Comparison of ENCODE assay signal across 26 cellular contexts in genomic region chr13:73193541-73193940, GRCh38.
"Had no signal": no experiment of that assay in that cellular context is flagged by ENCODE, and none has a peak within 500 bp of the region (broad histone marks: within the 10 kb centered on the region; RNA-seq: fewer than 3 reads in every experiment).

No MANE protein-coding gene starts in this region.

- DNase-seq: effector CD8-positive, alpha-beta T cell; foreskin melanocyte; glutamatergic neuron; heart right ventricle; hypothalamus; immature natural killer cell; islet precursor cell; kidney glomerular epithelial cell; naive thymus-derived CD4-positive, alpha-beta T cell; nucleus accumbens; stimulated activated CD4-positive, alpha-beta T cell treated with anti-CD3 and anti-CD28 coated beads, Interleukin-2, amount 100 ng/mL, for 24 hours; stimulated activated CD4-positive, alpha-beta T cell treated with anti-CD3 and anti-CD28 coated beads, Interleukin-4, amount 100 ng/mL, for 24 hours; stimulated activated naive CD8-positive, alpha-beta T cell treated with anti-CD3 and anti-CD28 coated beads, Interleukin-15, Interleukin-2, amounts not matched to agents 100 U/mL and 50 U/mL, for 24 hours had no signal

- H3K4me1 Mint-ChIP-seq: immature natural killer cell; memory B cell; stimulated activated memory B cell treated with anti-CD40 and anti-IgM and Interleukin-4, amounts not matched to agents 10 μg/mL and 1 μg/mL and 100 μg/mL, for 72 hours had no signal

- H3K36me3 ChIP-seq: esophagus muscularis mucosa, heart right ventricle, prostate gland, right atrium auricular region, thoracic aorta, tibial nerve, vagina had no signal

- H3K4me3 ChIP-seq: esophagus muscularis mucosa, heart right ventricle, lung, mucosa of descending colon, prostate gland, right atrium auricular region, thoracic aorta, tibial nerve, vagina had no signal

- ATAC-seq: heart right ventricle; naive thymus-derived CD4-positive, alpha-beta T cell; sciatic nerve; stimulated activated memory B cell treated with anti-CD40 and anti-IgM and Interleukin-4, amounts not matched to agents 10 μg/mL and 1 μg/mL and 100 μg/mL, for 72 hours; stimulated activated naive CD8-positive, alpha-beta T cell treated with anti-CD3 and anti-CD28 coated beads, Interleukin-15, Interleukin-2, amounts not matched to agents 100 U/mL and 50 U/mL, for 24 hours had no signal

- H3K9me3 Mint-ChIP-seq: dendritic cell treated with granulocyte-macrophage colony-stimulating factor and Interleukin-4, amounts not matched to agents 40 ng/mL and 50 ng/mL, for 4 days; nephron had no signal

- H3K9me3 ChIP-seq: esophagus muscularis mucosa, heart right ventricle, mucosa of descending colon, prostate gland, right atrium auricular region, thoracic aorta, tibial nerve, vagina had no signal

- H3K36me3 Mint-ChIP-seq: immature natural killer cell; memory B cell; naive thymus-derived CD4-positive, alpha-beta T cell; stimulated activated memory B cell treated with anti-CD40 and anti-IgM and Interleukin-4, amounts not matched to agents 10 μg/mL and 1 μg/mL and 100 μg/mL, for 72 hours had no signal

- H3K27me3 Mint-ChIP-seq: dendritic cell treated with granulocyte-macrophage colony-stimulating factor and Interleukin-4, amounts not matched to agents 40 ng/mL and 50 ng/mL, for 4 days; memory B cell; stimulated activated memory B cell treated with anti-CD40 and anti-IgM and Interleukin-4, amounts not matched to agents 10 μg/mL and 1 μg/mL and 100 μg/mL, for 72 hours had no signal

- H3K4me1 ChIP-seq: esophagus muscularis mucosa, prostate gland, right atrium auricular region, tibial nerve had no signal

- H3K27ac Mint-ChIP-seq: dendritic cell treated with granulocyte-macrophage colony-stimulating factor and Interleukin-4, amounts not matched to agents 40 ng/mL and 50 ng/mL, for 4 days; immature natural killer cell; memory B cell; naive thymus-derived CD4-positive, alpha-beta T cell; nephron; stimulated activated memory B cell treated with anti-CD40 and anti-IgM and Interleukin-4, amounts not matched to agents 10 μg/mL and 1 μg/mL and 100 μg/mL, for 72 hours had no signal

- H3K4me3 Mint-ChIP-seq: dendritic cell treated with granulocyte-macrophage colony-stimulating factor and Interleukin-4, amounts not matched to agents 40 ng/mL and 50 ng/mL, for 4 days; immature natural killer cell; memory B cell; naive thymus-derived CD4-positive, alpha-beta T cell; nephron; stimulated activated memory B cell treated with anti-CD40 and anti-IgM and Interleukin-4, amounts not matched to agents 10 μg/mL and 1 μg/mL and 100 μg/mL, for 72 hours had no signal

- H3K27me3 ChIP-seq: esophagus muscularis mucosa, right atrium auricular region, tibial nerve, vagina had no signal

- H3K27ac ChIP-seq: esophagus muscularis mucosa, heart right ventricle, right atrium auricular region, thoracic aorta, tibial nerve, vagina had no signal
